14 cellular contexts compared by ENCODE assay signal in the genomic region with DNA sequence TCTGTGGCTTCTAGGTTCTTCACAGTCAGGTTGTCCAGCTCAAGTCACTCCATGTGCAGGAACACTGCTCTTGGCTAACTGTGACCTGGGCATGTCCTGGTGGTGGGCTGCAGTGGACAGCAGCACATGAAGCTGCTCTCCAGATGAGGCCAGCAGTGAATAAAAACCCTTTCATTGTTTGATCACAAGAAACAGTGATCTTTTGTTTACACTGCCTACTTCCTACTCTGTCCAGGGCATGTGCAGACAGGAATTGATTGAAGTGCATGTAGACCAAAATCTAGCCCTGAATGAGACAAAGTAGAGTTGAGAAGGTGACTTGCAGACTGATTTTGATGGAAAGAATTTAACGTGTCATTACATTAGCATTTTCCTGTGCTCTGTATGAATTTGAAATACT. TPM values are rescaled to one million over a fixed set of nuclear protein-coding genes. Genes with fewer than 3 reads are reported as not detected.
A peak's percentile ranks its signal among the peaks of the same experiment; 100 is the strongest.
DNase-seq lines count a peak whose midpoint lies in the region; ATAC-seq, FAIRE-seq and TF ChIP-seq lines count a peak whose summit lies in the region.
"Had no signal": no experiment of that assay in that cellular context is flagged by ENCODE, and none has a peak within 500 bp of the region (broad histone marks: within the 10 kb centered on the region; RNA-seq: fewer than 3 reads in every experiment).

No MANE protein-coding gene starts in this region.

- CTCF ChIA-PET in IMR-90 (lab: Yijun Ruan, JAX) (no interaction called here), HepG2 (lab: Yijun Ruan, JAX; ENCODE audit: low intra/inter-chr PET ratio, low total read pairs) (no interaction called here)

- TF ChIP-seq CTCF in IMR-90 (conservative IDR thresholded peaks at IDR 0.05; ENCODE audit: low read depth, low read length) (no peak), SU-DHL-6 (IDR thresholded peaks at IDR 0.05; ENCODE audit: insufficient read depth, low read length, poor library complexity, severe bottlenecking) (no peak), HepG2 (CRISPR knock-in tag; IDR thresholded peaks at IDR 0.05) (peak; percentile 24; the same call in 1 of the 2 replicates)

- H3K23ac ChIP-seq in IMR-90 (ENCODE audit: low read depth, low read length), result no peak overlapping the region

- TF ChIP-seq POLR2A in IMR-90 (IDR thresholded peaks at IDR 0.05; ENCODE audit: low read depth, low read length), result no peak
- no peak for TF ChIP-seq POLR2A in HepG2 (IDR thresholded peaks at IDR 0.05; ENCODE audit: insufficient read depth in 1 of 2, low read depth in 2 of 2, low read length in 2 of 2)

- H2BK20ac ChIP-seq in IMR-90 (ENCODE audit: low read depth, low read length), result no peak overlapping the region

- peaks cover 14% of the 10 kb centered on the region for H3K36me3 ChIP-seq in IMR-90 (ENCODE audit: control insufficient read depth, insufficient read depth, low read length)
- peaks cover 5% of the 10 kb centered on the region; the same call in 1 of the 2 replicates for H3K36me3 ChIP-seq in SU-DHL-6 (ENCODE audit: low read length)
- H3K36me3 ChIP-seq in HepG2 (replicated peaks in 1 of 2; ENCODE audit: control insufficient read depth in 1 of 2, insufficient read depth in 2 of 2, low read length in 2 of 2), result peaks cover 12 to 63% of the 10 kb centered on the region in 2 experiments
- H3K36me3 ChIP-seq: colonic mucosa had no signal

- dilution Hi-C loops in IMR-90 (cut with HindIII; ENCODE audit: low sequenced_read_pairs, unreplicated experiment), result no loop called here

- H4K8ac ChIP-seq in IMR-90 (ENCODE audit: low read depth in 2 of 2, low read length in 2 of 2), result no peak overlapping the region

- H3K9me3 ChIP-seq in IMR-90 (ENCODE audit: control insufficient read depth, insufficient read depth, low read length) (no peaks in the 10 kb centered on the region), SU-DHL-6 (ENCODE audit: insufficient read depth, low read length) (no peaks in the 10 kb centered on the region), HepG2 (ENCODE audit: low read length) (no peaks in the 10 kb centered on the region)
- H3K9me3 ChIP-seq: BLaER1, colonic mucosa, Peyer's patch had no signal

- H3F3A ChIP-seq in SU-DHL-6 (ENCODE audit: insufficient read depth), result peaks cover 27% of the 10 kb centered on the region

- H3K4me2 ChIP-seq in IMR-90 (ENCODE audit: low read depth, low read length), result no peak overlapping the region
- H3K4me2 ChIP-seq in SU-DHL-6 (ENCODE audit: low read depth, low read length, poor library complexity, severe bottlenecking), result no peak overlapping the region
- H3K4me2 ChIP-seq in HepG2 (ENCODE audit: low read depth, low read length), result peak overlapping the region; percentile 21
- H3K4me2 ChIP-seq: BLaER1 had no signal

- peak; percentile 49 for FAIRE-seq in HepG2 (lab: Jason Lieb, UNC)

- ATAC-seq in IMR-90 (ENCODE audit: low read depth) (no peak; the same call in 1 of the 2 replicates), HepG2 (peak; percentile 86), sciatic nerve (no peak), GM19397 (IDR thresholded peaks at IDR 0.05; ENCODE audit: unreplicated experiment) (no peak), HG03025 (IDR thresholded peaks at IDR 0.05; ENCODE audit: low FRiP score, unreplicated experiment) (no peak)

- BruUV-seq in IMR-90 (replicated peaks; lab: Mats Ljungman, UMichigan) (no TSS peak), HepG2 (replicated peaks; lab: Mats Ljungman, UMichigan) (no TSS peak)

- no CpG with 5 or more reads among the region's 1 CpG for WGBS in IMR-90 (ENCODE audit: extremely low coverage in 2 of 2, insufficient read length in 1 of 2), 2 experiments
- 42% methylated on average over 1 of the region's 1 CpG for WGBS in HepG2 (ENCODE audit: low lambda C conversion rate)

- TF ChIP-seq EP300 in HepG2 (IDR thresholded peaks at IDR 0.05; ENCODE audit: low read depth in 2 of 2, low read length in 2 of 2), result no peak
- no peak for TF ChIP-seq EP300 in HepG2 (CRISPR knock-in tag; IDR thresholded peaks at IDR 0.05; ENCODE audit: borderline replicate concordance)

- no peak overlapping the region for H3K18ac ChIP-seq in IMR-90 (ENCODE audit: low read depth, low read length)

- intact Hi-C loops in IMR-90 (cut with micrococcal nuclease), result no loop called here
- intact Hi-C loops in HepG2 (cut with micrococcal nuclease; ENCODE audit: unreplicated experiment), result loop anchor here (1.0 to 2.0 kb wide), 3 partner anchors 21 to 35 kb away; a partner anchor contains a TSS
- intact Hi-C loops in sciatic nerve (cut with DNase I), result no loop called here

- no peak overlapping the region for H3K14ac ChIP-seq in IMR-90 (replicated peaks; ENCODE audit: low read depth, low read length)

- H3K79me1 ChIP-seq in IMR-90 (ENCODE audit: low read depth in 1 of 2, low read length in 2 of 2), result no peaks in the 10 kb centered on the region

- H3K27me3 ChIP-seq in IMR-90 (ENCODE audit: control insufficient read depth, insufficient read depth, low read length) (peaks cover 4% of the 10 kb centered on the region; the same call in 1 of the 2 replicates), SU-DHL-6 (ENCODE audit: low read length) (no peaks in the 10 kb centered on the region), HepG2 (ENCODE audit: control insufficient read depth in 1 of 2, insufficient read depth in 2 of 2, low read length in 2 of 2) (no peaks in the 10 kb centered on the region)
- H3K27me3 ChIP-seq: BLaER1, colonic mucosa, Peyer's patch had no signal

- H3K9ac ChIP-seq in IMR-90 (ENCODE audit: low read depth, low read length), result no peak overlapping the region
- no peak overlapping the region for H3K9ac ChIP-seq in SU-DHL-6 (ENCODE audit: low read length)
- no peak overlapping the region for H3K9ac ChIP-seq in HepG2 (ENCODE audit: insufficient read depth, low read depth, low read length)
- H3K9ac ChIP-seq: BLaER1 had no signal

- no peak for TF ChIP-seq RAD21 in IMR-90 (IDR thresholded peaks at IDR 0.05; ENCODE audit: low read length)
- TF ChIP-seq RAD21 in HepG2 (CRISPR knock-in tag; IDR thresholded peaks at IDR 0.05), result no peak

- POLR2A ChIA-PET in IMR-90 (lab: Charles Lee; ENCODE audit: unreplicated experiment), result no interaction called here
- POLR2A ChIA-PET in HepG2 (lab: Yijun Ruan, JAX), result interaction anchor here (1.1 to 1.8 kb wide), 3 partner anchors 11 to 35 kb away, joined by 4 to 13 read pairs (median 6); a partner anchor contains a TSS

- no peak overlapping the region for H4K5ac ChIP-seq in IMR-90 (ENCODE audit: low read depth, low read length)

- H3K4me3 ChIP-seq in IMR-90 (ENCODE audit: insufficient read depth, low read depth, low read length) (no peak overlapping the region), SU-DHL-6 (ENCODE audit: insufficient read depth, low read length, poor library complexity, severe bottlenecking) (no peak overlapping the region), HepG2 (replicated peaks in 1 of 3; ENCODE audit: insufficient read depth in 1 of 3, low read depth in 2 of 3, low read length in 3 of 3) (no peak overlapping the region)
- H3K4me3 ChIP-seq: BLaER1, colonic mucosa, Peyer's patch had no signal

- no peak overlapping the region for H2BK15ac ChIP-seq in IMR-90 (ENCODE audit: low read depth, low read length)

- DNase-seq in COLO668 (lab: John Stamatoyannopoulos, UW; ENCODE audit: unreplicated experiment), result peak; percentile 16
- peak; percentile 12 for DNase-seq in IMR-90
- peak; percentile 81 for DNase-seq in HepG2 (ENCODE audit: low spot score)
- no peak for DNase-seq in sciatic nerve (ENCODE audit: low spot score)
- no peak for DNase-seq in stimulated activated naive CD4-positive, alpha-beta T cell treated with Interleukin-2 at 50 U/mL for 16 hours (lab: John Stamatoyannopoulos, UW)
- DNase-seq: activated naive CD8-positive, alpha-beta T cell treated with anti-CD3 and anti-CD28 coated beads, Interleukin-2, amount 10 ng/mL, durations not matched to agents 7 days and 5 days; colonic mucosa; KBM-7; NCI-H2081; Peyer's patch had no signal

- peak overlapping the region; percentile 7 for H2AK9ac ChIP-seq in IMR-90 (replicated peaks; ENCODE audit: low read depth, low read length, poor library complexity)

- in situ Hi-C loops in IMR-90 (cut with MboI; ENCODE audit: low sequenced_read_pairs) (no loop called here), HepG2 (cut with HindIII; ENCODE audit: extremely low pct_ligation_motif_present, low pct_unique_long_range_greater_than_20kb) (no loop called here)

- H4K20me1 ChIP-seq in IMR-90 (ENCODE audit: insufficient read depth, low read length), result peaks cover 11% of the 10 kb centered on the region
- no peaks in the 10 kb centered on the region; the same call in 1 of the 2 replicates for H4K20me1 ChIP-seq in SU-DHL-6 (ENCODE audit: low read depth, low read length)
- no peaks in the 10 kb centered on the region for H4K20me1 ChIP-seq in HepG2 (ENCODE audit: insufficient read depth, low read length)

- H3K27ac ChIP-seq in IMR-90 (ENCODE audit: insufficient read depth, low read length) (no peak overlapping the region), SU-DHL-6 (ENCODE audit: low read depth, low read length) (peak overlapping the region; percentile 90), HepG2 (ENCODE audit: extremely low read length, insufficient read depth, low read length) (peak overlapping the region; percentile 36)
- H3K27ac ChIP-seq: BLaER1, colonic mucosa had no signal

- H3K9me2 ChIP-seq in SU-DHL-6 (replicated peaks; ENCODE audit: insufficient read depth, low read length), result no peaks in the 10 kb centered on the region

- H2BK120ac ChIP-seq in IMR-90 (ENCODE audit: low read depth, low read length), result no peak overlapping the region

- H2AK5ac ChIP-seq in IMR-90 (ENCODE audit: low read depth, low read length), result no peak overlapping the region

- H3K9me1 ChIP-seq in IMR-90 (ENCODE audit: insufficient read depth, low read length), result peaks cover 13% of the 10 kb centered on the region; the same call in 1 of the 2 replicates

- H3K4me1 ChIP-seq in IMR-90 (ENCODE audit: control insufficient read depth, insufficient read depth, low read length), result peaks cover 8% of the 10 kb centered on the region; the same call in 1 of the 2 replicates
- H3K4me1 ChIP-seq in HepG2 (ENCODE audit: insufficient read depth, low read length), result peaks cover 52% of the 10 kb centered on the region
- H3K4me1 ChIP-seq: colonic mucosa had no signal

- no peak overlapping the region for H3K56ac ChIP-seq in IMR-90 (ENCODE audit: extremely low read depth, insufficient read depth, low read length)

- no peak overlapping the region for H2BK5ac ChIP-seq in IMR-90 (ENCODE audit: low read depth, low read length, poor library complexity, severe bottlenecking)

- H2AFZ ChIP-seq in IMR-90 (replicated peaks; ENCODE audit: low read length, poor library complexity), result no peak overlapping the region
- H2AFZ ChIP-seq in SU-DHL-6 (ENCODE audit: low read depth, low read length, severe bottlenecking), result no peak overlapping the region
- H2AFZ ChIP-seq in HepG2 (ENCODE audit: low read length), result no peak overlapping the region

- no peak overlapping the region for H4K91ac ChIP-seq in IMR-90 (ENCODE audit: insufficient read depth, low read depth, low read length)

- H3K79me2 ChIP-seq in SU-DHL-6 (ENCODE audit: insufficient read depth, low read length), result peaks cover 11% of the 10 kb centered on the region; the same call in 1 of the 2 replicates
- H3K79me2 ChIP-seq in HepG2 (ENCODE audit: insufficient read depth, low read length), result peaks cover 30% of the 10 kb centered on the region

- no peak overlapping the region for H3K4ac ChIP-seq in IMR-90 (ENCODE audit: low read depth, low read length)

RNA-seq across cellular contexts. Expression of a gene that starts 34.9 kb away (rescaled TPM):
- total RNA-seq in IMR-90 (2012; rRNA removed), result 1.1 and 1.4 TPM in 2 replicates
- polyA plus RNA-seq in IMR-90 (2012; rRNA removed), result 1.7 TPM in 2 replicates
- 0.78 and 1.4 TPM in 2 replicates for polyA plus RNA-seq in IMR-90 (2012; cell fraction: cytosol; rRNA removed)
- polyA plus RNA-seq in IMR-90 (2012; cell fraction: nucleus; rRNA removed; ENCODE audit: low replicate concordance), result 2.6 and 5.7 TPM in 2 replicates
- total RNA-seq in HepG2 (2016; rRNA removed; fragmentation: Illumina TruSeq; extraction: Trizol), result 9.7 and 9.9 TPM in 2 replicates
- 1.5 and 4.5 TPM in 2 replicates for total RNA-seq in HepG2 (2016; cell fraction: cytosol; rRNA removed; fragmentation: Illumina TruSeq; extraction: Trizol; ENCODE audit: low read depth)
- total RNA-seq in HepG2 (2016; cell fraction: insoluble cytoplasmic fraction; rRNA removed; fragmentation: Illumina TruSeq; extraction: Trizol), result 6.4 and 9.7 TPM in 2 replicates
- 6.9 and 7.6 TPM in 2 replicates for total RNA-seq in HepG2 (2016; cell fraction: membrane; rRNA removed; fragmentation: Illumina TruSeq; extraction: Trizol)
- 22.7 and 24.2 TPM in 2 replicates for total RNA-seq in HepG2 (2016; cell fraction: nucleus; rRNA removed; fragmentation: Illumina TruSeq; extraction: Trizol)
- polyA plus RNA-seq in HepG2 (2011; rRNA removed), result 6.1 and 6.4 TPM in 2 replicates
- polyA plus RNA-seq in HepG2 (2011; cell fraction: cytosol; rRNA removed), result 3.7 and 5.7 TPM in 2 replicates
- polyA plus RNA-seq in HepG2 (2011; cell fraction: nucleus; rRNA removed), result 9.5 and 16.1 TPM in 2 replicates
- polyA plus RNA-seq in HepG2 (2012), result 11.6 and 12.0 TPM in 2 replicates
- polyA plus RNA-seq in HepG2 (2016; cell fraction: cytosol; fragmentation: Illumina TruSeq; extraction: Trizol; ENCODE audit: low read depth), result 1.6 and 2.1 TPM in 2 replicates
- 9.9 and 10.8 TPM in 2 replicates for polyA plus RNA-seq in HepG2 (2016; cell fraction: insoluble cytoplasmic fraction; fragmentation: Illumina TruSeq; extraction: Trizol; ENCODE audit: low read depth)
- polyA plus RNA-seq in HepG2 (2016; cell fraction: membrane; fragmentation: Illumina TruSeq; extraction: Trizol; ENCODE audit: low read depth), result 3.1 and 3.8 TPM in 2 replicates
- polyA plus RNA-seq in HepG2 (2016; cell fraction: nucleus; fragmentation: Illumina TruSeq; extraction: Trizol; ENCODE audit: insufficient read depth, low read depth), result 22.4 and 23.3 TPM in 2 replicates
- polyA minus RNA-seq in HepG2 (2011; rRNA and poly(A)+ RNA removed; ENCODE audit: low replicate concordance), result 7.4 and 11.0 TPM in 2 replicates
- polyA minus RNA-seq in HepG2 (2011; cell fraction: cytosol; rRNA and poly(A)+ RNA removed), result 6.5 and 6.6 TPM in 2 replicates
- polyA minus RNA-seq in HepG2 (2011; cell fraction: nucleus; rRNA and poly(A)+ RNA removed), result 24.2 and 24.5 TPM in 2 replicates
- total RNA-seq in sciatic nerve, result 13.8 TPM

Comparison
In these comparisons a context has a peak if more than half of its experiments do, and no peak if none do; other contexts are left out.
1. DNase-seq: peak in COLO668 (single experiment), IMR-90 (single experiment) and HepG2 (single experiment); none in sciatic nerve (single experiment) and stimulated activated naive CD4-positive, alpha-beta T cell treated with Interleukin-2 at 50 U/mL for 16 hours (single experiment).